Comparison of ENCODE assay signal across 1 cellular context in genomic region chr2:61694312-61695274, GRCh38.
TF ChIP-seq lines count a peak whose summit lies in the region.

No MANE protein-coding gene starts in this region.

TF ChIP-seq in GM12878, 131 proteins besides CTCF, POLR2A, EP300 and RAD21 (continued from another document):
- TF ChIP-seq POU2F2 (IDR thresholded peaks at IDR 0.05; ENCODE audit: borderline replicate concordance, low read depth, low read length): peak; percentile 68; the same call in 2 of the 3 replicates
- peak; percentile 59 for TF ChIP-seq MXI1 (IDR thresholded peaks at IDR 0.05; ENCODE audit: low read depth, low read length)
- TF ChIP-seq STAT3 (IDR thresholded peaks at IDR 0.05; ENCODE audit: low read depth, low read length): no peak
- TF ChIP-seq CBX3 (IDR thresholded peaks at IDR 0.05; ENCODE audit: borderline replicate concordance, low read depth): no peak
- TF ChIP-seq REST (IDR thresholded peaks at IDR 0.05; ENCODE audit: low read depth, low read length): no peak
- TF ChIP-seq PML (IDR thresholded peaks at IDR 0.05; ENCODE audit: low read length): 0 out of 2 replicates have a peak, but pooled peaks have one; percentile 58
- peak; percentile 28; the same call in 1 of the 2 replicates for TF ChIP-seq EED (IDR thresholded peaks at IDR 0.05; ENCODE audit: low read depth)
- peak; percentile 45; the same call in 1 of the 2 replicates for TF ChIP-seq CREM (IDR thresholded peaks at IDR 0.05; ENCODE audit: low read depth)
- peak; percentile 34 for TF ChIP-seq RUNX3 (IDR thresholded peaks at IDR 0.05; ENCODE audit: low read length)
- TF ChIP-seq RFX5 (IDR thresholded peaks at IDR 0.05; ENCODE audit: low read depth, low read length): 0 out of 2 replicates have a peak, but pooled peaks have one; percentile 7
- no peak for TF ChIP-seq NRF1 (conservative IDR thresholded peaks at IDR 0.05; ENCODE audit: low read depth, low read length)
- no peak for TF ChIP-seq ZNF622 (IDR thresholded peaks at IDR 0.05)
- TF ChIP-seq NR2C1 (IDR thresholded peaks at IDR 0.05): no peak
- peak; percentile 47 for TF ChIP-seq YY1 (IDR thresholded peaks at IDR 0.05; ENCODE audit: low read depth, low read length)
- TF ChIP-seq ZBTB4 (CRISPR knock-in tag; IDR thresholded peaks at IDR 0.05): no peak
- TF ChIP-seq KDM1A (IDR thresholded peaks at IDR 0.05; ENCODE audit: borderline replicate concordance): no peak
- peak; percentile 63; the same call in 1 of the 2 replicates for TF ChIP-seq SMC3 (IDR thresholded peaks at IDR 0.05; ENCODE audit: borderline replicate concordance, low read length)
- TF ChIP-seq NR2F1 (conservative IDR thresholded peaks at IDR 0.05): peak; percentile 31; the same call in 1 of the 2 replicates
- peak; percentile 67; the same call in 1 of the 2 replicates for TF ChIP-seq TAF1 (IDR thresholded peaks at IDR 0.05; ENCODE audit: borderline replicate concordance, low read depth, low read length)
- TF ChIP-seq CBFB (IDR thresholded peaks at IDR 0.05; ENCODE audit: low read depth): peak; percentile 55; the same call in 1 of the 2 replicates
- TF ChIP-seq STAT1 (conservative IDR thresholded peaks at IDR 0.05): 0 out of 2 replicates have a peak, but pooled peaks have one; percentile 29
- peak; percentile 84 for TF ChIP-seq GATAD2B (conservative IDR thresholded peaks at IDR 0.05; ENCODE audit: low read depth)
- peak; percentile 92 for TF ChIP-seq SMARCA5 (IDR thresholded peaks at IDR 0.05)
- TF ChIP-seq HDAC6 (IDR thresholded peaks at IDR 0.05; ENCODE audit: unreplicated experiment): no peak
- peak; percentile 83 to 91 for TF ChIP-seq BHLHE40 (IDR thresholded peaks at IDR 0.05; ENCODE audit: borderline replicate concordance in 1 of 2, low read depth in 2 of 2, low read length in 1 of 2)
- TF ChIP-seq RB1 (IDR thresholded peaks at IDR 0.05; ENCODE audit: borderline replicate concordance): 0 out of 2 replicates have a peak, but pooled peaks have one; percentile 56
- 0 out of 2 replicates have a peak, but pooled peaks have one; percentile 22 for TF ChIP-seq CHD2 (IDR thresholded peaks at IDR 0.05; ENCODE audit: borderline replicate concordance, low read depth, low read length)
- 0 out of 2 replicates have a peak, but pooled peaks have one; percentile 19 for TF ChIP-seq MEF2A (IDR thresholded peaks at IDR 0.05; ENCODE audit: insufficient read depth, low read depth, low read length)
- TF ChIP-seq ZBTB11 (CRISPR knock-in tag; IDR thresholded peaks at IDR 0.05): no peak
- TF ChIP-seq E4F1 (IDR thresholded peaks at IDR 0.05; ENCODE audit: borderline replicate concordance, partially characterized antibody): peak; percentile 51
- TF ChIP-seq EZH2 (IDR thresholded peaks at IDR 0.05; ENCODE audit: borderline replicate concordance, control insufficient read depth, low read depth, low read length): no peak
